Comparison of ENCODE assay signal across 8 cellular contexts in genomic region chr1:84433253-84434080, GRCh38. TPM values are rescaled to one million over a fixed set of nuclear protein-coding genes. Genes with fewer than 3 reads are reported as not detected.
DNase-seq lines count a peak whose midpoint lies in the region; ATAC-seq and TF ChIP-seq lines count a peak whose summit lies in the region.

No MANE protein-coding gene starts in this region.

- H3K4me2 ChIP-seq in mesenchymal stem cell (ENCODE audit: low read length, poor library complexity, severe bottlenecking) = no peak overlapping the region

- H3K23ac ChIP-seq in mesenchymal stem cell (ENCODE audit: low read length in 2 of 2) = no peak overlapping the region

- H2BK12ac ChIP-seq in mesenchymal stem cell (ENCODE audit: low read length in 2 of 2) = no peak overlapping the region

- H2BK120ac ChIP-seq in mesenchymal stem cell (ENCODE audit: low read depth, low read length) = no peak overlapping the region

- no peak overlapping the region for H2BK15ac ChIP-seq in mesenchymal stem cell (ENCODE audit: low read depth, poor library complexity, severe bottlenecking)

- peaks cover 11% of the 10 kb centered on the region for H3K4me1 ChIP-seq in effector memory CD4-positive, alpha-beta T cell (ENCODE audit: control insufficient read depth, insufficient read depth, low read length, poor library complexity, severe bottlenecking)
- H3K4me1 ChIP-seq in mesenchymal stem cell (ENCODE audit: control insufficient read depth, insufficient read depth, low read depth, low read length) = peaks cover 5% of the 10 kb centered on the region

- no peaks in the 10 kb centered on the region for H3K36me3 ChIP-seq in effector memory CD4-positive, alpha-beta T cell (ENCODE audit: control insufficient read depth, insufficient read depth, low read length)
- H3K36me3 ChIP-seq in mesenchymal stem cell (ENCODE audit: control insufficient read depth in 1 of 2, insufficient read depth in 2 of 2, low read depth in 1 of 2, low read length in 2 of 2) = no peaks in the 10 kb centered on the region

- H2BK5ac ChIP-seq in mesenchymal stem cell (ENCODE audit: low read depth, low read length, poor library complexity, severe bottlenecking) = no peak overlapping the region

- TF ChIP-seq CTCF in 22Rv1 (IDR thresholded peaks at IDR 0.05) = peak; percentile 89
- peak; percentile 65 for TF ChIP-seq CTCF in GM12865 (IDR thresholded peaks at IDR 0.05; ENCODE audit: insufficient read depth, low read depth, low read length, missing control alignments)

- ATAC-seq in HG03175 (IDR thresholded peaks at IDR 0.05; ENCODE audit: unreplicated experiment) = peak; percentile 66

- no peaks in the 10 kb centered on the region for H3K27me3 ChIP-seq in effector memory CD4-positive, alpha-beta T cell (replicated peaks; ENCODE audit: control insufficient read depth, insufficient read depth, low read length, poor library complexity, severe bottlenecking)
- H3K27me3 ChIP-seq in mesenchymal stem cell (ENCODE audit: control insufficient read depth in 1 of 2, insufficient read depth in 1 of 2, low read length in 2 of 2) = no peaks in the 10 kb centered on the region

- DNase-seq in GM12865 (ENCODE audit: low read depth) = peak; percentile 77
- peak; percentile 73 for DNase-seq in NCI-H446 treated with DMSO at 0.1 percent for 48 hours (lab: John Stamatoyannopoulos, UW)
- DNase-seq in activated CD4-positive, alpha-beta T cell treated with anti-CD3 and anti-CD28 coated beads for 48 hours = peak; percentile 54
- DNase-seq in effector memory CD4-positive, alpha-beta T cell = peak; percentile 21 to 48 (median 25)
- peak; percentile 82 for DNase-seq in mesenchymal stem cell

- H3K4me3 Mint-ChIP-seq in stimulated activated naive CD8-positive, alpha-beta T cell treated with anti-CD3 and anti-CD28 coated beads, Interleukin-15, Interleukin-2, amounts not matched to agents 100 ng/mL and 50 ng/mL, for 24 hours = peak overlapping the region; percentile 65

- H3K4me1 Mint-ChIP-seq in stimulated activated naive CD8-positive, alpha-beta T cell treated with anti-CD3 and anti-CD28 coated beads, Interleukin-15, Interleukin-2, amounts not matched to agents 100 ng/mL and 50 ng/mL, for 24 hours (ENCODE audit: low read depth) = peaks cover 9% of the 10 kb centered on the region

- no peak overlapping the region for H3K4ac ChIP-seq in mesenchymal stem cell (ENCODE audit: low read depth in 1 of 2, low read length in 2 of 2)

- H3K27me3 Mint-ChIP-seq in stimulated activated naive CD8-positive, alpha-beta T cell treated with anti-CD3 and anti-CD28 coated beads, Interleukin-15, Interleukin-2, amounts not matched to agents 100 ng/mL and 50 ng/mL, for 24 hours = no peaks in the 10 kb centered on the region

- H3K27ac Mint-ChIP-seq in stimulated activated naive CD8-positive, alpha-beta T cell treated with anti-CD3 and anti-CD28 coated beads, Interleukin-15, Interleukin-2, amounts not matched to agents 100 ng/mL and 50 ng/mL, for 24 hours = no peak overlapping the region

- H2AFZ ChIP-seq in mesenchymal stem cell (ENCODE audit: low read depth, low read length) = no peak overlapping the region

- no peak overlapping the region for H2AK5ac ChIP-seq in mesenchymal stem cell (ENCODE audit: low read length, severe bottlenecking)

- H3K18ac ChIP-seq in mesenchymal stem cell (ENCODE audit: low read depth in 1 of 2, low read length in 2 of 2) = no peak overlapping the region

- H3K79me1 ChIP-seq in mesenchymal stem cell (replicated peaks; ENCODE audit: low read length, poor library complexity, severe bottlenecking) = no peaks in the 10 kb centered on the region

- no peaks in the 10 kb centered on the region for H3K36me3 Mint-ChIP-seq in stimulated activated naive CD8-positive, alpha-beta T cell treated with anti-CD3 and anti-CD28 coated beads, Interleukin-15, Interleukin-2, amounts not matched to agents 100 ng/mL and 50 ng/mL, for 24 hours (ENCODE audit: low read depth)

- H3K9me3 Mint-ChIP-seq in stimulated activated naive CD8-positive, alpha-beta T cell treated with anti-CD3 and anti-CD28 coated beads, Interleukin-15, Interleukin-2, amounts not matched to agents 100 ng/mL and 50 ng/mL, for 24 hours = peaks cover 4% of the 10 kb centered on the region

- peak overlapping the region; percentile 81 for H3K9ac ChIP-seq in mesenchymal stem cell (ENCODE audit: low read length)

- no peak overlapping the region for H3K14ac ChIP-seq in mesenchymal stem cell (ENCODE audit: low read length in 2 of 2)

- 55% methylated on average over 11 of the region's 11 CpGs for WGBS in mesenchymal stem cell

- H4K91ac ChIP-seq in mesenchymal stem cell (ENCODE audit: low read length) = no peak overlapping the region

- no peaks in the 10 kb centered on the region for H3K9me3 ChIP-seq in effector memory CD4-positive, alpha-beta T cell (ENCODE audit: control insufficient read depth, low read length)
- H3K9me3 ChIP-seq in mesenchymal stem cell (ENCODE audit: control insufficient read depth, low read length) = no peaks in the 10 kb centered on the region

- H4K8ac ChIP-seq in mesenchymal stem cell (ENCODE audit: low read length) = no peak overlapping the region

- H3K4me3 ChIP-seq in GM12865 (ENCODE audit: low read depth, low read length) (no peak overlapping the region), mesenchymal stem cell (ENCODE audit: insufficient read depth in 1 of 2, low read depth in 1 of 2, low read length in 2 of 2) (peak overlapping the region in 1 of 2 experiments; percentile 34)
- H3K4me3 ChIP-seq in effector memory CD4-positive, alpha-beta T cell (ENCODE audit: insufficient read depth, low read depth, low read length, poor library complexity, severe bottlenecking) = peak overlapping the region; percentile 10

- H3K27ac ChIP-seq in 22Rv1 = no peak overlapping the region
- H3K27ac ChIP-seq in effector memory CD4-positive, alpha-beta T cell (ENCODE audit: insufficient read depth, low read length, poor library complexity, severe bottlenecking) = peak overlapping the region; percentile 65
- no peak overlapping the region for H3K27ac ChIP-seq in mesenchymal stem cell (ENCODE audit: low read length, poor library complexity, severe bottlenecking)

RNA-seq across cellular contexts. Expression of gene DNASE2B, which starts 35.2 kb away (rescaled TPM):
- polyA plus RNA-seq in mesenchymal stem cell (2013, experiment 1 of 2) = not detected
- polyA plus RNA-seq in mesenchymal stem cell (2013, experiment 2 of 2) = not detected

RNA-seq across cellular contexts. Expression of gene RPF1, which starts 45.6 kb away (rescaled TPM):
- 55.2 TPM for polyA plus RNA-seq in mesenchymal stem cell (2013, experiment 1 of 2)
- polyA plus RNA-seq in mesenchymal stem cell (2013, experiment 2 of 2) = 55.2 TPM

Comparison
In these comparisons a context has a peak if more than half of its experiments do, and no peak if none do; other contexts are left out.
1. DNase-seq: peak in every context shown above with its lines; median percentile 82 in mesenchymal stem cell; 77 in GM12865; 73 in NCI-H446 treated with DMSO at 0.1 percent for 48 hours; 54 in activated CD4-positive, alpha-beta T cell treated with anti-CD3 and anti-CD28 coated beads for 48 hours; 25 in effector memory CD4-positive, alpha-beta T cell.